Comparison of ENCODE assay signal across 19 cellular contexts in genomic region chr1:226512076-226512728, GRCh38. TPM values are rescaled to one million over a fixed set of nuclear protein-coding genes. Genes with fewer than 3 reads are reported as not detected.
"Had no signal": no experiment of that assay in that cellular context is flagged by ENCODE, and none has a peak within 500 bp of the region (broad histone marks: within the 10 kb centered on the region; RNA-seq: fewer than 3 reads in every experiment).

No MANE protein-coding gene starts in this region.

- H3K4me3 ChIP-seq: gastroesophageal sphincter, heart right ventricle, thoracic aorta had no signal

- H3K9me3 ChIP-seq: gastroesophageal sphincter, heart right ventricle, thoracic aorta had no signal

- H3K4me3 Mint-ChIP-seq: activated CD4-positive, alpha-beta memory T cell treated with anti-CD3 and anti-CD28 coated beads, Interleukin-2, amount 10 ng/mL, durations not matched to agents 7 days and 5 days; activated naive CD8-positive, alpha-beta T cell; activated T-cell treated with anti-CD3 and anti-CD28 coated beads, Interleukin-2, amount 50 U/mL, for 72 hours; brain; natural killer cell treated with Interleukin-12 subunit alpha and Interleukin-12 subunit beta and Interleukin-15 and Interleukin-18, amount 100 ng/mL, for 72 hours; T-helper 17 cell had no signal

- H3K27me3 Mint-ChIP-seq: brain had no signal

- H3K4me1 ChIP-seq: gastroesophageal sphincter, heart right ventricle had no signal

- DNase-seq: activated CD4-positive, alpha-beta memory T cell treated with anti-CD3 and anti-CD28 coated beads, Interleukin-2, amount 10 ng/mL, durations not matched to agents 7 days and 5 days; activated CD4-positive, alpha-beta T cell treated with anti-CD3 and anti-CD28 coated beads for 4 hours; activated CD8-positive, alpha-beta memory T cell treated with anti-CD3 and anti-CD28 coated beads, Interleukin-2, amount 50 U/mL, for 48 hours; activated gamma-delta T cell treated with Interleukin-2 at 50 U/mL for 16 hours; activated T-cell treated with anti-CD3 and anti-CD28 coated beads, Interleukin-2, amount 50 U/mL, for 72 hours; amniotic stem cell; cortex of kidney; effector CD8-positive, alpha-beta T cell; heart right ventricle; nucleus accumbens; T-helper 17 cell; WERI-Rb-1 had no signal

- H3K36me3 Mint-ChIP-seq: activated naive CD8-positive, alpha-beta T cell; brain had no signal

- H3K27ac Mint-ChIP-seq: activated CD4-positive, alpha-beta memory T cell treated with anti-CD3 and anti-CD28 coated beads, Interleukin-2, amount 10 ng/mL, durations not matched to agents 7 days and 5 days; activated naive CD8-positive, alpha-beta T cell; activated T-cell treated with anti-CD3 and anti-CD28 coated beads, Interleukin-2, amount 50 U/mL, for 72 hours; brain; natural killer cell treated with Interleukin-12 subunit alpha and Interleukin-12 subunit beta and Interleukin-15 and Interleukin-18, amount 100 ng/mL, for 72 hours; progenitor cell of endocrine pancreas; T-helper 17 cell had no signal

- H3K9me3 Mint-ChIP-seq: activated CD4-positive, alpha-beta memory T cell treated with anti-CD3 and anti-CD28 coated beads, Interleukin-2, amount 10 ng/mL, durations not matched to agents 7 days and 5 days; activated T-cell treated with anti-CD3 and anti-CD28 coated beads, Interleukin-2, amount 50 U/mL, for 72 hours; natural killer cell treated with Interleukin-12 subunit alpha and Interleukin-12 subunit beta and Interleukin-15 and Interleukin-18, amount 100 ng/mL, for 72 hours had no signal

- H3K27ac ChIP-seq: gastroesophageal sphincter, heart right ventricle, thoracic aorta, WERI-Rb-1 had no signal

- ATAC-seq: activated T-cell treated with anti-CD3 and anti-CD28 coated beads, Interleukin-2, amount 50 U/mL, for 72 hours; gastroesophageal sphincter; heart right ventricle; natural killer cell treated with Interleukin-12 subunit alpha and Interleukin-12 subunit beta and Interleukin-15 and Interleukin-18, amount 100 ng/mL, for 72 hours; sciatic nerve; T-helper 17 cell had no signal

- H3K36me3 ChIP-seq: gastroesophageal sphincter, heart right ventricle, thoracic aorta, WERI-Rb-1 had no signal

- H3K4me1 Mint-ChIP-seq: activated CD4-positive, alpha-beta memory T cell treated with anti-CD3 and anti-CD28 coated beads, Interleukin-2, amount 10 ng/mL, durations not matched to agents 7 days and 5 days; brain had no signal

RNA-seq across cellular contexts. Expression of gene STUM, which starts 36.4 kb away (rescaled TPM):
- total RNA-seq: activated CD4-positive, alpha-beta memory T cell treated with anti-CD3 and anti-CD28 coated beads, Interleukin-2, amount 10 ng/mL, durations not matched to agents 7 days and 5 days; activated T-cell treated with anti-CD3 and anti-CD28 coated beads, Interleukin-2, amount 50 U/mL, for 72 hours; natural killer cell treated with Interleukin-12 subunit alpha and Interleukin-12 subunit beta and Interleukin-15 and Interleukin-18, amount 100 ng/mL, for 72 hours; T-helper 17 cell had no signal
